In the genomic region with DNA sequence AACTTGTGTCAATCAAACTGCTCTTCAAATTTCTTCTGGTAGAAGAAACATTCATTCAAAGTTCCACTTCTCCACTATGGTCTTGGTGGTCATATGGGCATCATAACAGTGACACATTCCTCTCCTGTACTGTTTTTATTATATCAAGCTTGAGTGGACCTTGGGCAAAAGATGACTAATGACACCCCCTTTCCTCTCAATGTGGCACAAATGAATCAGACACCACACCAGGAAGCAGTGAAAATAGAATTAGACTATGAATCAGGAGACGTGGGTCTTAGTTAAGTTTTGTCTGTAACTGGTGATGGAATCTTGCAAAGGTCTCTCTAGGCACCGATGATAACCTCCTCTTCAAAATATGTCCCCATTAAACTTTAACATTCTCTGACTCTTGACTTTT, we compare ENCODE assay signal across 22 cellular contexts. TPM values are rescaled to one million over a fixed set of nuclear protein-coding genes. Genes with fewer than 3 reads are reported as not detected.
"Had no signal": no experiment of that assay in that cellular context is flagged by ENCODE, and none has a peak within 500 bp of the region (broad histone marks: within the 10 kb centered on the region; RNA-seq: fewer than 3 reads in every experiment).

No MANE protein-coding gene starts in this region.

- H3K9me3 Mint-ChIP-seq: activated T-cell treated with anti-CD3 and anti-CD28 coated beads, Interleukin-2, amount 50 U/mL, for 4 hours; effector memory CD8-positive, alpha-beta T cell; mesothelial cell of epicardium; nephron; T-helper 1 cell treated with Interleukin-12 subunit alpha and Interleukin-12 subunit beta and Interleukin-4 antibody, amounts not matched to agents 30 μg/mL and 1 μg/mL, for 36 hours had no signal

- DNase-seq: activated CD4-positive, alpha-beta T cell treated with anti-CD3 and anti-CD28 coated beads, Interleukin-2, amount 50 U/mL, for 1 hour; activated CD4-positive, CD25-positive, alpha-beta regulatory T cell treated with anti-CD3 and anti-CD28 coated beads, Interleukin-2, amount 50 U/mL, for 72 hours; activated CD8-positive, alpha-beta memory T cell treated with anti-CD3 and anti-CD28 coated beads, Interleukin-2, amount 50 U/mL, for 4 hours; activated naive CD4-positive, alpha-beta T cell treated with anti-CD3 and anti-CD28 coated beads, Interleukin-2, amount 50 U/mL, for 16 hours; activated T-cell treated with anti-CD3 and anti-CD28 coated beads, Interleukin-2, amount 50 U/mL, for 4 hours; effector memory CD8-positive, alpha-beta T cell; foreskin fibroblast; nucleus accumbens; retina; spleen; stimulated activated CD4-positive, alpha-beta T cell treated with anti-CD3 and anti-CD28 coated beads, Interleukin-4, amount 100 ng/mL, for 4 hours; stimulated activated naive CD4-positive, alpha-beta T cell; thyroid gland had no signal

- H3K4me3 ChIP-seq: hepatocyte, lung, spleen, thyroid gland had no signal

- H3K27ac Mint-ChIP-seq: effector memory CD8-positive, alpha-beta T cell; mesothelial cell of epicardium; nephron; T-helper 1 cell treated with Interleukin-12 subunit alpha and Interleukin-12 subunit beta and Interleukin-4 antibody, amounts not matched to agents 30 μg/mL and 1 μg/mL, for 36 hours had no signal

- H3K36me3 ChIP-seq: spleen, thyroid gland had no signal

- H3K27me3 ChIP-seq: hepatocyte, thyroid gland had no signal

- ATAC-seq: activated T-cell treated with anti-CD3 and anti-CD28 coated beads, Interleukin-2, amount 50 U/mL, for 4 hours; effector memory CD8-positive, alpha-beta T cell had no signal

- H3K36me3 Mint-ChIP-seq: mesothelial cell of epicardium had no signal

RNA-seq across cellular contexts. Expression of gene NRSN1, which starts 9.0 kb away (rescaled TPM):
- total RNA-seq: activated T-cell treated with anti-CD3 and anti-CD28 coated beads, Interleukin-2, amount 50 U/mL, for 4 hours; cardiac septum; dermis microvascular lymphatic vessel endothelial cell; glomerular endothelial cell; hepatocyte; spleen; thyroid gland; ureter had no signal
